28 cellular contexts compared by ENCODE assay signal in the genomic region with DNA sequence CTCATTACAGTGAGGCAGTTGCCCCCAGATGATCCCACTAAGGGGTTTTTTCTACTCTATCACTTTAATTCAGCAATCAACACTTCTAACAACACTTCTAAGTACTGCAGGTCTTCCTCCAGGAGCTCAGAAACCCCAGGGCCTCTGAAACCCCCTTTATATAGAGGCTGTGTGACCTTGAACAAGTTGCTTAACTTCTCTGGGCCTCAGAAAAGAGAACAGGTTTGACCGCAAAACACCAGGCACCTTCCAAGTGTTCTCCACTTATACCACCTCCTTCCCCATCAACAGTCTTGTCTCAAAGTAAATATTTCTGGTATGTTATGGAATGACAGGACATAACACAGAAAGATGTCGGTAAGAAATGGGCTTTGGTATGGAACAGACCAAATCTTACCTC.
"Had no signal": no experiment of that assay in that cellular context is flagged by ENCODE, and none has a peak within 500 bp of the region (broad histone marks: within the 10 kb centered on the region; RNA-seq: fewer than 3 reads in every experiment).

No MANE protein-coding gene starts in this region.

- H3K27me3 ChIP-seq: brain microvascular endothelial cell, colonic mucosa, esophagus squamous epithelium, gastroesophageal sphincter had no signal

- H3K4me1 ChIP-seq: colonic mucosa had no signal

- H3K9me3 ChIP-seq: colonic mucosa, esophagus squamous epithelium, gastroesophageal sphincter had no signal

- H3K36me3 Mint-ChIP-seq: activated naive CD8-positive, alpha-beta T cell had no signal

- H3K27ac ChIP-seq: brain microvascular endothelial cell, colonic mucosa, epithelial cell of prostate, WERI-Rb-1 had no signal

- DNase-seq: activated B cell treated with CpG ODN at 0.5 μM for 24 hours; activated CD4-positive, alpha-beta T cell treated with anti-CD3 and anti-CD28 coated beads for 48 hours; activated CD4-positive, alpha-beta T cell treated with anti-CD3 and anti-CD28 coated beads, Interleukin-2, amount 50 U/mL, for 1 hour; activated CD4-positive, alpha-beta T cell treated with anti-CD3 and anti-CD28 coated beads, Interleukin-2, amount 50 U/mL, for 48 hours; activated CD8-positive, alpha-beta memory T cell treated with anti-CD3 and anti-CD28 coated beads for 24 hours; activated CD8-positive, alpha-beta T cell treated with anti-CD3 and anti-CD28 coated beads for 36 hours; activated effector memory CD4-positive, alpha-beta T cell treated with Interleukin-2 at 50 U/mL for 16 hours; activated gamma-delta T cell treated with Interleukin-2 at 50 U/mL for 16 hours; activated naive CD4-positive, alpha-beta T cell treated with anti-CD3 and anti-CD28 coated beads, Interleukin-2, amount 50 U/mL, for 16 hours; activated naive CD4-positive, alpha-beta T cell treated with Interleukin-2 at 50 U/mL for 16 hours; activated T-cell treated with anti-CD3 and anti-CD28 coated beads, Interleukin-2, amount 50 U/mL, for 4 hours; amniotic stem cell; brain microvascular endothelial cell; cerebellar nuclear complex; colonic mucosa; effector CD8-positive, alpha-beta T cell; esophagus squamous epithelium; foreskin melanocyte; T-helper 1 cell; T-helper 17 cell; T1000; WERI-Rb-1 had no signal

- H3K36me3 ChIP-seq: brain microvascular endothelial cell, colonic mucosa, esophagus squamous epithelium, gastroesophageal sphincter, WERI-Rb-1 had no signal

- H3K9me3 Mint-ChIP-seq: activated B cell treated with CpG ODN at 0.5 μM for 24 hours; activated CD8-positive, alpha-beta T cell treated with anti-CD3 and anti-CD28 coated beads for 36 hours; T-helper 2 cell treated with Interferon-gamma antibody and Interleukin-4, amounts not matched to agents 5 μg/mL and 100 μg/mL, for 36 hours had no signal

- H3K4me3 ChIP-seq: colonic mucosa, esophagus squamous epithelium, gastroesophageal sphincter had no signal

- ATAC-seq: activated CD4-positive, CD25-positive, alpha-beta regulatory T cell treated with anti-CD3 and anti-CD28 coated beads, Interleukin-2, amount 50 U/mL, for 24 hours; activated CD8-positive, alpha-beta T cell treated with anti-CD3 and anti-CD28 coated beads for 36 hours; activated T-cell treated with anti-CD3 and anti-CD28 coated beads, Interleukin-2, amount 50 U/mL, for 4 hours; activated T-helper 17 cell treated with anti-CD3 and anti-CD28 coated beads, Interleukin-2, amount 50 U/mL, for 72 hours; T-helper 17 cell had no signal

- H3K4me3 Mint-ChIP-seq: activated B cell treated with CpG ODN at 0.5 μM for 24 hours; activated CD8-positive, alpha-beta T cell treated with anti-CD3 and anti-CD28 coated beads for 36 hours; activated naive CD8-positive, alpha-beta T cell; activated T-cell treated with anti-CD3 and anti-CD28 coated beads, Interleukin-2, amount 50 U/mL, for 4 hours; activated T-helper 17 cell treated with anti-CD3 and anti-CD28 coated beads, Interleukin-2, amount 50 U/mL, for 72 hours; T-helper 17 cell; T-helper 2 cell treated with Interferon-gamma antibody and Interleukin-4, amounts not matched to agents 5 μg/mL and 100 μg/mL, for 36 hours had no signal

- H3K4me1 Mint-ChIP-seq: activated B cell treated with CpG ODN at 0.5 μM for 24 hours; activated T-helper 17 cell treated with anti-CD3 and anti-CD28 coated beads, Interleukin-2, amount 50 U/mL, for 72 hours; T-helper 17 cell had no signal

- H3K27ac Mint-ChIP-seq: activated B cell treated with CpG ODN at 0.5 μM for 24 hours; activated CD8-positive, alpha-beta T cell treated with anti-CD3 and anti-CD28 coated beads for 36 hours; activated naive CD8-positive, alpha-beta T cell; activated T-helper 17 cell treated with anti-CD3 and anti-CD28 coated beads, Interleukin-2, amount 50 U/mL, for 72 hours; T-helper 17 cell; T-helper 2 cell treated with Interferon-gamma antibody and Interleukin-4, amounts not matched to agents 5 μg/mL and 100 μg/mL, for 36 hours had no signal
